15 cellular contexts compared by ENCODE assay signal in genomic region chr15:38065721-38066120, GRCh38.
"Had no signal": no experiment of that assay in that cellular context is flagged by ENCODE, and none has a peak within 500 bp of the region (broad histone marks: within the 10 kb centered on the region; RNA-seq: fewer than 3 reads in every experiment).

No MANE protein-coding gene starts in this region.

- DNase-seq: activated CD4-positive, alpha-beta T cell treated with anti-CD3 and anti-CD28 coated beads, Interleukin-2, amount 10 ng/mL, durations not matched to agents 24 days and 14 days; activated CD8-positive, alpha-beta T cell treated with anti-CD3 and anti-CD28 coated beads for 36 hours; activated naive CD4-positive, alpha-beta T cell treated with Interleukin-2 at 50 U/mL for 16 hours; activated naive CD8-positive, alpha-beta T cell treated with anti-CD3 and anti-CD28 coated beads, Interleukin-2, amount 10 ng/mL, durations not matched to agents 7 days and 5 days; activated T-cell treated with anti-CD3 and anti-CD28 coated beads, Interleukin-2, amount 50 U/mL, for 1 hour; amygdala; body of pancreas; central memory CD4-positive, alpha-beta T cell; colonic mucosa; esophagus squamous epithelium; mesenchymal stem cell; naive thymus-derived CD4-positive, alpha-beta T cell; sigmoid colon; stimulated activated naive B cell treated with anti-CD40 and anti-IgM and Interleukin-4, amounts not matched to agents 10 μg/mL and 1 μg/mL and 100 μg/mL, for 72 hours had no signal

- H3K27me3 ChIP-seq: body of pancreas, colonic mucosa, esophagus squamous epithelium, sigmoid colon had no signal

- H3K27ac ChIP-seq: body of pancreas, colonic mucosa, esophagus squamous epithelium, parathyroid adenoma, sigmoid colon had no signal

- H3K9me3 ChIP-seq: body of pancreas, colonic mucosa, esophagus squamous epithelium, sigmoid colon had no signal

- H3K4me1 ChIP-seq: body of pancreas, parathyroid adenoma had no signal

- ATAC-seq: activated CD8-positive, alpha-beta T cell treated with anti-CD3 and anti-CD28 coated beads for 36 hours; body of pancreas; naive thymus-derived CD4-positive, alpha-beta T cell; stimulated activated naive B cell treated with anti-CD40 and anti-IgM and Interleukin-4, amounts not matched to agents 10 μg/mL and 1 μg/mL and 100 μg/mL, for 72 hours had no signal

- H3K4me3 ChIP-seq: body of pancreas, colonic mucosa, esophagus squamous epithelium, sigmoid colon had no signal

- H3K36me3 ChIP-seq: colonic mucosa, esophagus squamous epithelium, sigmoid colon had no signal
